8 cellular contexts compared by ENCODE assay signal in the genomic region with DNA sequence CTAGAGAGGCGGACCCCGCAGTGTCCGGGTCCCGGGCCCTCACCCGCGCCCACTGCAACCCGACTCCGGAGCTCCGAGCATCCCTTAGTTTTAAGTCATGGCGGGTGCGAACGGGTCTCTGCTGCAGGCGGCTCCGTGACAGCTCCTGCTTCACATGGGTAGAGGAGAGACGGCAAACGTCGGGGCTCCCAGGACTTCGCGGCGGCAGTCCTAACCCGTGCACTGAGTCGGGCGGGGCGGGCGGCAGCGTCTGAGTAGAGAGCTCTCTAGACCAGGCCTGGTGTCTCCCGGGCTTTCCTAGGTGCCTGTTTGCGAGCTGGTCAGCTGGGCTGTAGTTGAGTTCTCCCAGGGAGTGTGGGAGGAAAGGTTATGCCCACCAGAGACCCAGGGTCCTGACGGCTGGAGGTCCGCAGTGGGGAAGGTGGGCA. TPM values are rescaled to one million over a fixed set of nuclear protein-coding genes. Genes with fewer than 3 reads are reported as not detected.
A peak's percentile ranks its signal among the peaks of the same experiment; 100 is the strongest.
DNase-seq lines count a peak whose midpoint lies in the region; ATAC-seq, FAIRE-seq and TF ChIP-seq lines count a peak whose summit lies in the region.

No MANE protein-coding gene starts in this region.

- intact Hi-C loops in breast epithelium (cut with DNase I; ENCODE audit: low total_unique reads) = no loop called here

- H3K4me1 ChIP-seq in BLaER1 (peaks cover 51% of the 10 kb centered on the region), breast epithelium (peaks cover 13% of the 10 kb centered on the region in 2 donors), mononuclear cell (ENCODE audit: insufficient read depth, low read length) (peaks cover 19% of the 10 kb centered on the region)

- H3K9me3 ChIP-seq in BLaER1 (no peaks in the 10 kb centered on the region), breast epithelium (no peaks in the 10 kb centered on the region), mononuclear cell (ENCODE audit: low read depth, low read length) (no peaks in the 10 kb centered on the region)

- no peak for TF ChIP-seq CTCF in breast epithelium (IDR thresholded peaks at IDR 0.05)

- 0 out of 2 replicates have a peak, but pooled peaks cover 12% of the 10 kb centered on the region for H4K20me1 ChIP-seq in BLaER1

- FAIRE-seq in urothelium cell line (lab: Jason Lieb, UNC) = no peak

- no peak for DNase-seq in breast epithelium (ENCODE audit: low spot score in 2 of 2)
- no peak for DNase-seq in urothelium cell line (ENCODE audit: low spot score)
- no peak for DNase-seq in NCI-H226
- DNase-seq in NCI-H1048 (lab: John Stamatoyannopoulos, UW) = no peak

- peak overlapping the region; percentile 86 for H3K4me3 ChIP-seq in BLaER1
- H3K4me3 ChIP-seq in breast epithelium = peak overlapping the region; percentile 90 to 99 (median 93)
- H3K4me3 ChIP-seq in mononuclear cell (ENCODE audit: low read length) = peak overlapping the region; percentile 76

- no peak for TF ChIP-seq POLR2A in breast epithelium (IDR thresholded peaks at IDR 0.05)

- H3K4me2 ChIP-seq in BLaER1 = peak overlapping the region; percentile 87

- H3K36me3 ChIP-seq in BLaER1 (peaks cover 40% of the 10 kb centered on the region), breast epithelium (no peaks in the 10 kb centered on the region)

- H3K27ac ChIP-seq in BLaER1 (peak overlapping the region; percentile 68), breast epithelium (peak overlapping the region; percentile 72 to 88)

- H3K9ac ChIP-seq in BLaER1 = peak overlapping the region; percentile 81

- ATAC-seq in HG03521 (IDR thresholded peaks at IDR 0.05; ENCODE audit: unreplicated experiment) = peak; percentile 2
- no peak for ATAC-seq in HG02759 (IDR thresholded peaks at IDR 0.05; ENCODE audit: unreplicated experiment)

- H3K27me3 ChIP-seq in BLaER1 = no peaks in the 10 kb centered on the region
- no peaks in the 10 kb centered on the region for H3K27me3 ChIP-seq in breast epithelium
- H3K27me3 ChIP-seq in mononuclear cell (ENCODE audit: insufficient read depth, low read length) = no peaks in the 10 kb centered on the region

RNA-seq across cellular contexts. Expression of gene TSC2, which starts 0.3 kb away (rescaled TPM):
- 10 to 100 TPM; 41.6 to 52.4 (median 48.9) TPM for total RNA-seq in breast epithelium
- total RNA-seq in mononuclear cell = 28.3 TPM

RNA-seq across cellular contexts. Expression of gene NTHL1, which starts 0.5 kb away (rescaled TPM):
- 10 to 100 TPM; 10.6 to 27.9 (median 16.1) TPM for total RNA-seq in breast epithelium
- 3.1 TPM for total RNA-seq in mononuclear cell

RNA-seq across cellular contexts. Expression of gene NHERF2, which starts 21.4 kb away (rescaled TPM):
- 10 to 100 TPM; 31.5 to 58.3 (median 38.9) TPM for total RNA-seq in breast epithelium
- 0.84 TPM for total RNA-seq in mononuclear cell

RNA-seq across cellular contexts. Expression of gene NPW, which starts 28.5 kb away (rescaled TPM):
- not detected for total RNA-seq in breast epithelium
- not detected for total RNA-seq in mononuclear cell

RNA-seq across cellular contexts. Expression of gene ZNF598, which starts 38.5 kb away (rescaled TPM):
- total RNA-seq in breast epithelium (10 to 100 TPM; 16.0 to 25.2 (median 22.2) TPM), mononuclear cell (18.6 TPM)

Comparison
In these comparisons a context has a peak if more than half of its experiments do, and no peak if none do; other contexts are left out.
1. RNA of gene NHERF2, which starts 21.4 kb away (total RNA-seq): 31.5 to 58.3 TPM in breast epithelium; 0.84 TPM in mononuclear cell (single experiment); every median in the first group is over 10 times any median in the second.
2. Peak in every context shown above with its lines, with median percentiles within 50 percentile points of each other: H3K4me3 ChIP-seq.